ENCODE assay signal across 8 cellular contexts in genomic region chr20:25247666-25248500, GRCh38. TPM values are rescaled to one million over a fixed set of nuclear protein-coding genes. Genes with fewer than 3 reads are reported as not detected.
A peak's percentile ranks its signal among the peaks of the same experiment; 100 is the strongest.
DNase-seq lines count a peak whose midpoint lies in the region; ATAC-seq and FAIRE-seq lines count a peak whose summit lies in the region.

PYGB (plus strand) TSS chr20:25248085; CDS start chr20:25248179, 94 bp downstream.

- H3K27ac ChIP-seq in BLaER1 treated with 17β-estradiol and CSF1 and Interleukin-3, amounts not matched to agents 10 nM and 100 nM, result peak within 1 kb of the TSS; percentile 62 to 92 (median 87)

- peaks cover 0 to 31% (median 13%) of the 10 kb centered on the region in 11 experiments; a peak in 11 of 22 replicates for H3K36me3 ChIP-seq in BLaER1 treated with 17β-estradiol and CSF1 and Interleukin-3, amounts not matched to agents 10 nM and 100 nM

- H3K4me2 ChIP-seq in BLaER1 treated with 17β-estradiol and CSF1 and Interleukin-3, amounts not matched to agents 10 nM and 100 nM, result peak within 1 kb of the TSS; percentile 84 to 100 (median 98)

- peaks cover 30 to 62% (median 51%) of the 10 kb centered on the region in 10 experiments for H3K4me1 ChIP-seq in BLaER1 treated with 17β-estradiol and CSF1 and Interleukin-3, amounts not matched to agents 10 nM and 100 nM

- H3K27me3 ChIP-seq in BLaER1 treated with 17β-estradiol and CSF1 and Interleukin-3, amounts not matched to agents 10 nM and 100 nM, result peaks cover 0 to 9% (median 4%) of the 10 kb centered on the region in 11 experiments; a peak in 9 of 22 replicates

- ATAC-seq in HG03439 (IDR thresholded peaks at IDR 0.05; ENCODE audit: unreplicated experiment) (peak; percentile 72), left lobe of liver (peak; percentile 91)

- H3K4me3 ChIP-seq in BLaER1 treated with 17β-estradiol and CSF1 and Interleukin-3, amounts not matched to agents 10 nM and 100 nM, result peak within 1 kb of the TSS; percentile 87 to 98 (median 96)

- H3K9ac ChIP-seq in BLaER1 treated with 17β-estradiol and CSF1 and Interleukin-3, amounts not matched to agents 10 nM and 100 nM, result peak within 1 kb of the TSS; percentile 82 to 92 (median 89)

- peaks cover 0 to 7% (median 0%) of the 10 kb centered on the region in 11 experiments; a peak in 4 of 22 replicates for H3K9me3 ChIP-seq in BLaER1 treated with 17β-estradiol and CSF1 and Interleukin-3, amounts not matched to agents 10 nM and 100 nM (replicated peaks in 1 of 11)

- FAIRE-seq in GM19239 (lab: Jason Lieb, UNC), result peak; percentile 85

- peaks cover 4 to 48% (median 44%) of the 10 kb centered on the region in 11 experiments; a peak in 19 of 22 replicates for H4K20me1 ChIP-seq in BLaER1 treated with 17β-estradiol and CSF1 and Interleukin-3, amounts not matched to agents 10 nM and 100 nM

- DNase-seq in GM19239 (ENCODE audit: insufficient read length, low spot score) (peak; percentile 93), NCI-H526 treated with DMSO at 0.1 percent for 48 hours (lab: John Stamatoyannopoulos, UW) (peak; percentile 81), dedifferentiated amniotic fluid mesenchymal stem cell (ENCODE audit: extremely low spot score) (peak; percentile 50), left lobe of liver (ENCODE audit: low spot score) (peak; percentile 83)
- DNase-seq in activated CD4-positive, alpha-beta T cell treated with anti-CD3 and anti-CD28 coated beads, Interleukin-2, amount 50 U/mL, for 1 hour, result peak; percentile 70
- peak; percentile 75 for DNase-seq in stimulated activated CD4-positive, alpha-beta T cell treated with anti-CD3 and anti-CD28 coated beads, Interleukin-2, amount 100 ng/mL, for 24 hours

RNA-seq across cellular contexts. Expression of gene PYGB, which starts in this region (rescaled TPM):
- 10.3 TPM for total RNA-seq in left lobe of liver

Comparison
In these comparisons a context has a peak if more than half of its experiments do, and no peak if none do; other contexts are left out.
1. Peak in every context shown above with its lines: DNase-seq, ATAC-seq, H3K4me3 ChIP-seq and H3K27ac ChIP-seq.